13 cellular contexts compared by ENCODE assay signal in the genomic region with DNA sequence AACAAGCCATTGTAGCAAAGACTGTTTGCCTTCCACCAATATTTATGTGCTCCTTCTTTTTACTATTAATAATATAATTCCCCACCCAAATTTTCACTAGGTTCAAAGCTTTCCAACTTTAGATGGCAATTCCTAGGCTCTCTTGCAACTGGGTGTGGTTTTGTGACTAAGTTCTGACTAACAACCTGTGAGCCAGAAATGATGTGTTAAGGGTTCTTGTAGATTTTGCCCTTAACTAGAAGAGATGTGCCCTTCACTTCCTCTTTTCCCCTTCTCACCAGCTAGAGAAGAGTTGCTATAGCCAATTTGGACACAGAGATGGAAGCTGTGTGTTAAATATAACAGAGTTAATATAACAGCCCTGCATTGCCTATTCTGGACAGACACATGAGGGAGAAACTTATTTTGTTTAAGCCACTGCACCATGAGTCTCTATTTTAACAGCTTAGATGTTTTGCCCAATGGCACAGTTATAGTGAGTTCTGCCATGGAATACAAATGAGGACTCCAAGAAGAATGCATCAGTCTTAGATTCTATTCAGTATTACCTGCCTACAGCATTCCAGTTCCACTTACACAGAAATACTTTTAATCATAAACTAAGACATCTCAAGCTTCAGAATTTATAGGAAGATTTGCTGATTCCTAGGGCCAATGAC.
DNase-seq lines count a peak whose midpoint lies in the region; ATAC-seq and TF ChIP-seq lines count a peak whose summit lies in the region.
"Had no signal": no experiment of that assay in that cellular context is flagged by ENCODE, and none has a peak within 500 bp of the region (broad histone marks: within the 10 kb centered on the region; RNA-seq: fewer than 3 reads in every experiment).

No MANE protein-coding gene starts in this region.

- H3K4me3 Mint-ChIP-seq in T-helper 1 cell treated with Interleukin-12 subunit alpha and Interleukin-12 subunit beta and Interleukin-4 antibody, amounts not matched to agents 30 μg/mL and 1 μg/mL, for 36 hours, result no peak overlapping the region
- H3K4me3 Mint-ChIP-seq in T-helper 17 cell, result no peak overlapping the region
- H3K4me3 Mint-ChIP-seq: activated naive CD4-positive, alpha-beta T cell treated with anti-CD3 and anti-CD28 coated beads, Interleukin-2, amount 50 U/mL, for 24 hours had no signal

- no peaks in the 10 kb centered on the region for H3K36me3 ChIP-seq in left lung

- DNase-seq in HT1080 (ENCODE audit: low read depth) (peak; percentile 89), left lung (no peak), NCI-H2196 (lab: John Stamatoyannopoulos, UW; ENCODE audit: unreplicated experiment) (no peak), T-helper 17 cell (no peak)
- DNase-seq in effector CD8-positive, alpha-beta T cell (lab: John Stamatoyannopoulos, UW), result no peak
- DNase-seq: left cardiac atrium, NCI-H524 treated with DMSO at 0.1 percent for 48 hours had no signal

- ATAC-seq in GM18502 (IDR thresholded peaks at IDR 0.05; ENCODE audit: poor library complexity, unreplicated experiment), result peak; percentile 74
- peak; percentile 82 for ATAC-seq in left lung
- ATAC-seq in T-helper 17 cell, result no peak
- no peak for ATAC-seq in SK-N-SH treated with all-trans-retinoic acid at 6 μM for 48 hours
- ATAC-seq: HepG2 had no signal

- peaks cover 26% of the 10 kb centered on the region for H3K4me1 Mint-ChIP-seq in T-helper 1 cell treated with Interleukin-12 subunit alpha and Interleukin-12 subunit beta and Interleukin-4 antibody, amounts not matched to agents 30 μg/mL and 1 μg/mL, for 36 hours (ENCODE audit: low read depth)
- no peaks in the 10 kb centered on the region for H3K4me1 Mint-ChIP-seq in T-helper 17 cell

- H3K9me3 Mint-ChIP-seq in T-helper 1 cell treated with Interleukin-12 subunit alpha and Interleukin-12 subunit beta and Interleukin-4 antibody, amounts not matched to agents 30 μg/mL and 1 μg/mL, for 36 hours, result no peaks in the 10 kb centered on the region
- H3K9me3 Mint-ChIP-seq: activated naive CD4-positive, alpha-beta T cell treated with anti-CD3 and anti-CD28 coated beads, Interleukin-2, amount 50 U/mL, for 24 hours had no signal

- H3K9me3 ChIP-seq in left lung (no peaks in the 10 kb centered on the region), T-helper 17 cell (ENCODE audit: control insufficient read depth, low read length, poor library complexity, severe bottlenecking) (no peaks in the 10 kb centered on the region)

- H3K36me3 Mint-ChIP-seq in T-helper 1 cell treated with Interleukin-12 subunit alpha and Interleukin-12 subunit beta and Interleukin-4 antibody, amounts not matched to agents 30 μg/mL and 1 μg/mL, for 36 hours (ENCODE audit: low read depth), result peaks cover 7% of the 10 kb centered on the region
- no peaks in the 10 kb centered on the region for H3K36me3 Mint-ChIP-seq in T-helper 17 cell (ENCODE audit: low read depth)
- H3K36me3 Mint-ChIP-seq: activated naive CD4-positive, alpha-beta T cell treated with anti-CD3 and anti-CD28 coated beads, Interleukin-2, amount 50 U/mL, for 24 hours had no signal

- peaks cover 0 to 10% of the 10 kb centered on the region in 2 donors for H3K4me1 ChIP-seq in left lung

- intact Hi-C loops in left lung (cut with DNase I), result no loop called here

- H3K27ac Mint-ChIP-seq in T-helper 1 cell treated with Interleukin-12 subunit alpha and Interleukin-12 subunit beta and Interleukin-4 antibody, amounts not matched to agents 30 μg/mL and 1 μg/mL, for 36 hours, result peak overlapping the region; percentile 60
- no peak overlapping the region for H3K27ac Mint-ChIP-seq in T-helper 17 cell
- H3K27ac Mint-ChIP-seq: activated naive CD4-positive, alpha-beta T cell treated with anti-CD3 and anti-CD28 coated beads, Interleukin-2, amount 50 U/mL, for 24 hours; progenitor cell of endocrine pancreas had no signal

- no peak for TF ChIP-seq CTCF in left lung (IDR thresholded peaks at IDR 0.05)

- H3K27me3 ChIP-seq in left lung, result no peaks in the 10 kb centered on the region

- no peak overlapping the region for H3K4me3 ChIP-seq in left lung

- no peaks in the 10 kb centered on the region for H3K27me3 Mint-ChIP-seq in T-helper 1 cell treated with Interleukin-12 subunit alpha and Interleukin-12 subunit beta and Interleukin-4 antibody, amounts not matched to agents 30 μg/mL and 1 μg/mL, for 36 hours (ENCODE audit: low read depth)
- H3K27me3 Mint-ChIP-seq in T-helper 17 cell, result no peaks in the 10 kb centered on the region
- H3K27me3 Mint-ChIP-seq: activated naive CD4-positive, alpha-beta T cell treated with anti-CD3 and anti-CD28 coated beads, Interleukin-2, amount 50 U/mL, for 24 hours; progenitor cell of endocrine pancreas had no signal

- peak overlapping the region in 1 of 2 donors; percentile 20 for H3K27ac ChIP-seq in left lung

TF ChIP-seq in SK-N-SH treated with all-trans-retinoic acid at 6 μM for 48 hours, 23 proteins besides CTCF, POLR2A, EP300 and RAD21 (continues in another document):
- TF ChIP-seq RARB (CRISPR knock-in tag; IDR thresholded peaks at IDR 0.05), result no peak
- TF ChIP-seq OSR1 (CRISPR knock-in tag; IDR thresholded peaks at IDR 0.05), result no peak
- no peak for TF ChIP-seq TOX (CRISPR knock-in tag; IDR thresholded peaks at IDR 0.05; ENCODE audit: borderline replicate concordance)
- TF ChIP-seq PPARA (CRISPR knock-in tag; IDR thresholded peaks at IDR 0.05; ENCODE audit: borderline replicate concordance), result no peak
- TF ChIP-seq, protein P1, sequence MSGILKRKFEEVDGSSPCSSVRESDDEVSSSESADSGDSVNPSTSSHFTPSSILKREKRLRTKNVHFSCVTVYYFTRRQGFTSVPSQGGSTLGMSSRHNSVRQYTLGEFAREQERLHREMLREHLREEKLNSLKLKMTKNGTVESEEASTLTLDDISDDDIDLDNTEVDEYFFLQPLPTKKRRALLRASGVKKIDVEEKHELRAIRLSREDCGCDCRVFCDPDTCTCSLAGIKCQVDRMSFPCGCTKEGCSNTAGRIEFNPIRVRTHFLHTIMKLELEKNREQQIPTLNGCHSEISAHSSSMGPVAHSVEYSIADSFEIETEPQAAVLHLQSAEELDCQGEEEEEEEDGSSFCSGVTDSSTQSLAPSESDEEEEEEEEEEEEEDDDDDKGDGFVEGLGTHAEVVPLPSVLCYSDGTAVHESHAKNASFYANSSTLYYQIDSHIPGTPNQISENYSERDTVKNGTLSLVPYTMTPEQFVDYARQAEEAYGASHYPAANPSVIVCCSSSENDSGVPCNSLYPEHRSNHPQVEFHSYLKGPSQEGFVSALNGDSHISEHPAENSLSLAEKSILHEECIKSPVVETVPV (CRISPR knock-in tag; IDR thresholded peaks at IDR 0.05), result no peak
- TF ChIP-seq, protein P2, sequence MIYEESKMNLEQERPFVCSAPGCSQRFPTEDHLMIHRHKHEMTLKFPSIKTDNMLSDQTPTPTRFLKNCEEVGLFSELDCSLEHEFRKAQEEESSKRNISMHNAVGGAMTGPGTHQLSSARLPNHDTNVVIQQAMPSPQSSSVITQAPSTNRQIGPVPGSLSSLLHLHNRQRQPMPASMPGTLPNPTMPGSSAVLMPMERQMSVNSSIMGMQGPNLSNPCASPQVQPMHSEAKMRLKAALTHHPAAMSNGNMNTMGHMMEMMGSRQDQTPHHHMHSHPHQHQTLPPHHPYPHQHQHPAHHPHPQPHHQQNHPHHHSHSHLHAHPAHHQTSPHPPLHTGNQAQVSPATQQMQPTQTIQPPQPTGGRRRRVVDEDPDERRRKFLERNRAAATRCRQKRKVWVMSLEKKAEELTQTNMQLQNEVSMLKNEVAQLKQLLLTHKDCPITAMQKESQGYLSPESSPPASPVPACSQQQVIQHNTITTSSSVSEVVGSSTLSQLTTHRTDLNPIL (CRISPR knock-in tag; IDR thresholded peaks at IDR 0.05; ENCODE audit: low read depth), result no peak
- no peak for TF ChIP-seq ARNTL (CRISPR knock-in tag; IDR thresholded peaks at IDR 0.05; ENCODE audit: borderline replicate concordance, low read depth)
- no peak for TF ChIP-seq SNAI2 (CRISPR knock-in tag; IDR thresholded peaks at IDR 0.05)
- no peak for TF ChIP-seq ZC3H10 (CRISPR knock-in tag; IDR thresholded peaks at IDR 0.05)
- TF ChIP-seq, protein P3, sequence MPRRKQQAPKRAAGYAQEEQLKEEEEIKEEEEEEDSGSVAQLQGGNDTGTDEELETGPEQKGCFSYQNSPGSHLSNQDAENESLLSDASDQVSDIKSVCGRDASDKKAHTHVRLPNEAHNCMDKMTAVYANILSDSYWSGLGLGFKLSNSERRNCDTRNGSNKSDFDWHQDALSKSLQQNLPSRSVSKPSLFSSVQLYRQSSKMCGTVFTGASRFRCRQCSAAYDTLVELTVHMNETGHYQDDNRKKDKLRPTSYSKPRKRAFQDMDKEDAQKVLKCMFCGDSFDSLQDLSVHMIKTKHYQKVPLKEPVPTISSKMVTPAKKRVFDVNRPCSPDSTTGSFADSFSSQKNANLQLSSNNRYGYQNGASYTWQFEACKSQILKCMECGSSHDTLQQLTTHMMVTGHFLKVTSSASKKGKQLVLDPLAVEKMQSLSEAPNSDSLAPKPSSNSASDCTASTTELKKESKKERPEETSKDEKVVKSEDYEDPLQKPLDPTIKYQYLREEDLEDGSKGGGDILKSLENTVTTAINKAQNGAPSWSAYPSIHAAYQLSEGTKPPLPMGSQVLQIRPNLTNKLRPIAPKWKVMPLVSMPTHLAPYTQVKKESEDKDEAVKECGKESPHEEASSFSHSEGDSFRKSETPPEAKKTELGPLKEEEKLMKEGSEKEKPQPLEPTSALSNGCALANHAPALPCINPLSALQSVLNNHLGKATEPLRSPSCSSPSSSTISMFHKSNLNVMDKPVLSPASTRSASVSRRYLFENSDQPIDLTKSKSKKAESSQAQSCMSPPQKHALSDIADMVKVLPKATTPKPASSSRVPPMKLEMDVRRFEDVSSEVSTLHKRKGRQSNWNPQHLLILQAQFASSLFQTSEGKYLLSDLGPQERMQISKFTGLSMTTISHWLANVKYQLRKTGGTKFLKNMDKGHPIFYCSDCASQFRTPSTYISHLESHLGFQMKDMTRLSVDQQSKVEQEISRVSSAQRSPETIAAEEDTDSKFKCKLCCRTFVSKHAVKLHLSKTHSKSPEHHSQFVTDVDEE (CRISPR knock-in tag; IDR thresholded peaks at IDR 0.05), result no peak
- no peak for TF ChIP-seq ISL1 (CRISPR knock-in tag; IDR thresholded peaks at IDR 0.05)
- no peak for TF ChIP-seq ZNF8 (CRISPR knock-in tag; IDR thresholded peaks at IDR 0.05)
- no peak for TF ChIP-seq ZNF565 (CRISPR knock-in tag; conservative IDR thresholded peaks at IDR 0.05; ENCODE audit: low read depth)
- TF ChIP-seq ZNF70 (CRISPR knock-in tag; IDR thresholded peaks at IDR 0.05), result no peak

Comparison
In these comparisons a context has a peak if more than half of its experiments do, and no peak if none do; other contexts are left out.
1. ATAC-seq: peak in GM18502 (single experiment) and left lung (single experiment); none in T-helper 17 cell (single experiment) and SK-N-SH treated with all-trans-retinoic acid at 6 μM for 48 hours (single experiment).